ENCODE assay signal across 20 cellular contexts in the genomic region with DNA sequence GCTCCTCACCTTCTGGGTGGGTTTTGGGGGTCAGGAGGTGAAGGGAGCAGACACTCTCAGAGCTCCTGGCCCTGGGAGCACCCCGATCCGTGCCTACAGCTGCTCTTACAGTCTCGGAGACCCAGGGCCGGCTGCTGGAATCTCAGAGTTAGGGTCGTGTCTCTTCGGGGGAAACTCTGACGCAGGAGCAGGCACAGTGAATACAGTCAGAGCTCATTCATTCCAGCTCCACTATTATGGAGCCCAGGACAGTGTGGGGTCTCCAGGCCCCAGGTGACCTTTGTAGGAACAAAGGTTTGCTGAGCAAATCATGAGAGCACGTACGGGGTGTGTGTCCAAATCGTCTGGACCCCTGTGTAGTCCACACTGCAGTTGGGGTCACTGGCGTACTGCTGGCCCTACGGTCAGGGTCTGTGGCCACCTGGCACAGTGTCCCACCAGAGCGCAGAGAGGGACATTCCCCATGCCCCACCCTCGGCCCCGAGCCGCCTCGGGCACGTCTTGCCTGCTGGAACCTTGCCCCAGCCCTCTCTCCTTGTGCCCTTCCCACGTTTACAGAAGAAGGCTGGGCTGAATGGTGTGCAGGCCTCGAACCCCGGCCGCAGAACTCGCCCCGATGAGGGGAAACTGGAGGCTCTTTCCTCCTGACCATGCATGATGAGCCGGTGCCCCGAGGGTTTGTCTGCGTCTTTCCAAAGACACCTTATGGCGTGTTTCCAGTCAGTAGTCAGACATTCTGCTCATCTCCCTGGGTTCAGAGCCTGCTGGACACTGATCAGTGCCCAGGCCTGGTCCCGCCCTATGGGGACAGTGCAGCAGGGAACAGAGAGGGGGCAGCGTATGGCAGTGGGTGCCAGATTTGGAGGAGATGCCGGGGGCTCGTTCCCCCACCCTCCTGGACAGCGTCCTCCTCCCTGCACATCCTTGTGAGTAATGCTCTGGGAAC.
"Had no signal": no experiment of that assay in that cellular context is flagged by ENCODE, and none has a peak within 500 bp of the region (broad histone marks: within the 10 kb centered on the region; RNA-seq: fewer than 3 reads in every experiment).

No MANE protein-coding gene starts in this region.

- H3K36me3 ChIP-seq: esophagus muscularis mucosa, gastroesophageal sphincter, tibial artery, upper lobe of left lung, uterus had no signal

- FAIRE-seq: kidney had no signal

- H3K27ac ChIP-seq: epithelial cell of prostate, esophagus muscularis mucosa, gastroesophageal sphincter, parathyroid adenoma, psoas muscle, tibial artery, upper lobe of left lung, uterus had no signal

- H3K4me1 ChIP-seq: esophagus muscularis mucosa, gastroesophageal sphincter, parathyroid adenoma, psoas muscle, tibial artery, upper lobe of left lung, uterus had no signal

- H3K9me3 ChIP-seq: uterus had no signal

- ATAC-seq: effector memory CD8-positive, alpha-beta T cell; gastroesophageal sphincter; left colon; naive thymus-derived CD4-positive, alpha-beta T cell; psoas muscle; stimulated activated memory B cell treated with anti-CD40 and anti-IgM and Interleukin-4, amounts not matched to agents 10 μg/mL and 1 μg/mL and 100 μg/mL, for 72 hours had no signal

- H3K9ac ChIP-seq: parathyroid adenoma had no signal

- DNase-seq: central memory CD4-positive, alpha-beta T cell; effector memory CD8-positive, alpha-beta T cell; foreskin fibroblast; glutamatergic neuron; kidney; left colon; mammary epithelial cell; naive thymus-derived CD4-positive, alpha-beta T cell; occipital lobe; retina; stimulated activated CD4-positive, alpha-beta T cell treated with anti-CD3 and anti-CD28 coated beads, Interleukin-4, amount 100 ng/mL, for 24 hours; tibial artery; upper lobe of left lung; uterus had no signal

- H3K4me3 ChIP-seq: esophagus muscularis mucosa, gastroesophageal sphincter, psoas muscle, tibial artery, upper lobe of left lung, uterus had no signal

- H2AFZ ChIP-seq: parathyroid adenoma had no signal

- H3K79me2 ChIP-seq: parathyroid adenoma had no signal

- H3K27me3 ChIP-seq: upper lobe of left lung, uterus had no signal
